Comparison of ENCODE assay signal across 8 cellular contexts in the genomic region with DNA sequence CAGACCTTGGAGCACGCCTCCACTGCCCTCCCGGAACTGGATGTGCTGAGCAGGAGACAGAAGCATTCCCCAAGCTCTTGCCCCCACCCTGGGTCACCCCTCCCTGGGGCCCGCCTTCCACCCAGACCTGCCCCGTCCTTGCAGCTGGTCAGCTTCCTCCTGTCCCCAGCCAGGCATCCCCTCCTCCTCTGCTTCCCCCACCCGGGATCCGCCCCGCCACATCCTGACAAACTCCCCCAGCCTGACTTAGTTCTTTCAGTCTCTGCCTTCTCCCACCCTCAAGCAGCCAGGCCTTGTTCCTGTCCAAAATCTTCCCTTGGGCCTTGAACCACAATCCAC. TPM values are rescaled to one million over a fixed set of nuclear protein-coding genes. Genes with fewer than 3 reads are reported as not detected.
DNase-seq lines count a peak whose midpoint lies in the region; ATAC-seq and TF ChIP-seq lines count a peak whose summit lies in the region.

No MANE protein-coding gene starts in this region.

- H3K4me1 Mint-ChIP-seq in activated T-cell treated with anti-CD3 and anti-CD28 coated beads, Interleukin-2, amount 50 U/mL, for 4 hours (ENCODE audit: low read depth) = peaks cover 10% of the 10 kb centered on the region
- H3K4me1 Mint-ChIP-seq in activated T-helper 2 cell treated with anti-CD3 and anti-CD28 coated beads, Interferon-gamma antibody, Interleukin-2, Interleukin-4, amounts not matched to agents 10 μg/mL and 5 μg/mL and 100 μg/mL, durations not matched to agents 14 hours and 24 hours and 36 hours (ENCODE audit: low read depth) = peaks cover 6% of the 10 kb centered on the region

- H3K9me3 Mint-ChIP-seq in activated T-cell treated with anti-CD3 and anti-CD28 coated beads, Interleukin-2, amount 50 U/mL, for 4 hours = no peaks in the 10 kb centered on the region
- no peaks in the 10 kb centered on the region for H3K9me3 Mint-ChIP-seq in activated T-helper 2 cell treated with anti-CD3 and anti-CD28 coated beads, Interferon-gamma antibody, Interleukin-2, Interleukin-4, amounts not matched to agents 10 μg/mL and 5 μg/mL and 100 μg/mL, durations not matched to agents 14 hours and 24 hours and 36 hours

- peaks cover 0 to 6% (median 0%) of the 10 kb centered on the region in 3 donors for H3K27me3 ChIP-seq in stomach

- 45 to 60% (median 56%) methylated on average over 6 to 7 of the region's 7 CpGs for WGBS in stomach, 5 donors

- no peak for TF ChIP-seq EP300 in stomach (IDR thresholded peaks at IDR 0.05)

- H3K4me1 ChIP-seq in stomach = peaks cover 34 to 53% (median 48%) of the 10 kb centered on the region in 4 donors

- no peaks in the 10 kb centered on the region for H3K9me3 ChIP-seq in stomach

- no peak overlapping the region for H3K27ac Mint-ChIP-seq in activated T-helper 2 cell treated with anti-CD3 and anti-CD28 coated beads, Interferon-gamma antibody, Interleukin-2, Interleukin-4, amounts not matched to agents 10 μg/mL and 5 μg/mL and 100 μg/mL, durations not matched to agents 14 hours and 24 hours and 36 hours

- H3K27me3 Mint-ChIP-seq in activated T-cell treated with anti-CD3 and anti-CD28 coated beads, Interleukin-2, amount 50 U/mL, for 4 hours (ENCODE audit: low read depth) = peaks cover 13% of the 10 kb centered on the region
- peaks cover 11% of the 10 kb centered on the region for H3K27me3 Mint-ChIP-seq in activated T-helper 2 cell treated with anti-CD3 and anti-CD28 coated beads, Interferon-gamma antibody, Interleukin-2, Interleukin-4, amounts not matched to agents 10 μg/mL and 5 μg/mL and 100 μg/mL, durations not matched to agents 14 hours and 24 hours and 36 hours (ENCODE audit: low read depth)

- H3K36me3 ChIP-seq in stomach = peaks cover 0 to 12% (median 4%) of the 10 kb centered on the region in 4 donors

- DNase-seq in activated T-cell treated with anti-CD3 and anti-CD28 coated beads, Interleukin-2, amount 50 U/mL, for 4 hours = no peak
- DNase-seq in activated T-cell treated with anti-CD3 and anti-CD28 coated beads, Interleukin-2, amount 50 U/mL, for 48 hours = no peak
- no peak for DNase-seq in activated T-helper 2 cell treated with anti-CD3 and anti-CD28 coated beads, Interferon-gamma antibody, Interleukin-2, Interleukin-4, amounts not matched to agents 10 μg/mL and 5 μg/mL and 100 μg/mL, durations not matched to agents 14 hours and 24 hours and 36 hours (ENCODE audit: low spot score)
- DNase-seq in islet precursor cell = peak; percentile 86
- no peak for DNase-seq in stomach

- H3K4me3 Mint-ChIP-seq in activated T-cell treated with anti-CD3 and anti-CD28 coated beads, Interleukin-2, amount 50 U/mL, for 4 hours = peak overlapping the region; percentile 27
- H3K4me3 Mint-ChIP-seq in activated T-helper 2 cell treated with anti-CD3 and anti-CD28 coated beads, Interferon-gamma antibody, Interleukin-2, Interleukin-4, amounts not matched to agents 10 μg/mL and 5 μg/mL and 100 μg/mL, durations not matched to agents 14 hours and 24 hours and 36 hours (ENCODE audit: low read depth) = peak overlapping the region; percentile 46

- no peak for ATAC-seq in activated T-cell treated with anti-CD3 and anti-CD28 coated beads, Interleukin-2, amount 50 U/mL, for 4 hours
- ATAC-seq in GM18861 (IDR thresholded peaks at IDR 0.05; ENCODE audit: unreplicated experiment) (no peak), GM19324 (IDR thresholded peaks at IDR 0.05; ENCODE audit: low FRiP score, unreplicated experiment) (no peak), HG03378 (IDR thresholded peaks at IDR 0.05; ENCODE audit: unreplicated experiment) (no peak)

- peak overlapping the region; percentile 75 to 96 (median 94) for H3K27ac ChIP-seq in stomach

- intact Hi-C loops in activated T-helper 2 cell treated with anti-CD3 and anti-CD28 coated beads, Interferon-gamma antibody, Interleukin-2, Interleukin-4, amounts not matched to agents 10 μg/mL and 5 μg/mL and 100 μg/mL, durations not matched to agents 14 hours and 24 hours and 36 hours (cut with micrococcal nuclease) = loop anchor here (5.0 kb wide), 1 partner anchor 34 kb away; a partner anchor contains a TSS
- intact Hi-C loops in stomach (cut with DNase I; ENCODE audit: low total_unique reads) = no loop called here

- peak overlapping the region in 1 of 4 donors; percentile 88 for H3K4me3 ChIP-seq in stomach

- TF ChIP-seq CTCF in stomach (IDR thresholded peaks at IDR 0.05) = no peak

- TF ChIP-seq POLR2A in stomach (IDR thresholded peaks at IDR 0.05) = no peak

- H3K36me3 Mint-ChIP-seq in activated T-cell treated with anti-CD3 and anti-CD28 coated beads, Interleukin-2, amount 50 U/mL, for 4 hours (ENCODE audit: insufficient read depth) = no peaks in the 10 kb centered on the region
- no peaks in the 10 kb centered on the region for H3K36me3 Mint-ChIP-seq in activated T-helper 2 cell treated with anti-CD3 and anti-CD28 coated beads, Interferon-gamma antibody, Interleukin-2, Interleukin-4, amounts not matched to agents 10 μg/mL and 5 μg/mL and 100 μg/mL, durations not matched to agents 14 hours and 24 hours and 36 hours (ENCODE audit: low read depth)

RNA-seq across cellular contexts. Expression of a gene that starts 1.1 kb away (rescaled TPM):
- total RNA-seq in activated T-cell treated with anti-CD3 and anti-CD28 coated beads, Interleukin-2, amount 50 U/mL, for 4 hours = 1 to 10 TPM; 4.0 to 4.8 (median 4.7) TPM
- 9.8 and 11.1 TPM in 2 replicates for total RNA-seq in activated T-helper 2 cell treated with anti-CD3 and anti-CD28 coated beads, Interferon-gamma antibody, Interleukin-2, Interleukin-4, amounts not matched to agents 10 μg/mL and 5 μg/mL and 100 μg/mL, durations not matched to agents 14 hours and 24 hours and 36 hours
- 100 to 1,000 TPM; 105 to 648 (median 400) TPM for total RNA-seq in stomach
- polyA plus RNA-seq in stomach = 100 to 1,000 TPM in 2 of 3 donors, 10 to 100 TPM in 1; 50.3 to 197 (median 147) TPM

RNA-seq across cellular contexts. Expression of a gene that starts 18.2 kb away (rescaled TPM):
- 1 to 10 TPM; 1.0 to 1.6 (median 1.3) TPM for total RNA-seq in activated T-cell treated with anti-CD3 and anti-CD28 coated beads, Interleukin-2, amount 50 U/mL, for 4 hours
- total RNA-seq in activated T-helper 2 cell treated with anti-CD3 and anti-CD28 coated beads, Interferon-gamma antibody, Interleukin-2, Interleukin-4, amounts not matched to agents 10 μg/mL and 5 μg/mL and 100 μg/mL, durations not matched to agents 14 hours and 24 hours and 36 hours = 2.3 and 2.7 TPM in 2 replicates
- 10 to 100 TPM in 2 of 5 donors, 1 to 10 TPM in 3; 2.2 to 13.4 (median 2.5) TPM for total RNA-seq in stomach
- polyA plus RNA-seq in stomach = 1 to 10 TPM; 2.0 to 7.6 (median 5.5) TPM

RNA-seq across cellular contexts. Expression of a gene that starts 34.6 kb away (rescaled TPM):
- 10 to 100 TPM; 41.4 to 52.6 (median 43.3) TPM for total RNA-seq in activated T-cell treated with anti-CD3 and anti-CD28 coated beads, Interleukin-2, amount 50 U/mL, for 4 hours
- total RNA-seq in activated T-helper 2 cell treated with anti-CD3 and anti-CD28 coated beads, Interferon-gamma antibody, Interleukin-2, Interleukin-4, amounts not matched to agents 10 μg/mL and 5 μg/mL and 100 μg/mL, durations not matched to agents 14 hours and 24 hours and 36 hours = 42.9 and 45.0 TPM in 2 replicates
- total RNA-seq in stomach = 100 to 1,000 TPM in 3 of 5 donors, 10 to 100 TPM in 2; 54.9 to 243 (median 151) TPM
- polyA plus RNA-seq in stomach = 10 to 100 TPM; 24.4 to 36.5 (median 28.7) TPM

RNA-seq across cellular contexts. Expression of a gene that starts 38.4 kb away (rescaled TPM):
- total RNA-seq in activated T-cell treated with anti-CD3 and anti-CD28 coated beads, Interleukin-2, amount 50 U/mL, for 4 hours = 10 to 100 TPM in 1 of 3 donors, 1 to 10 TPM in 2; 9.4 to 10.1 (median 9.8) TPM
- total RNA-seq in activated T-helper 2 cell treated with anti-CD3 and anti-CD28 coated beads, Interferon-gamma antibody, Interleukin-2, Interleukin-4, amounts not matched to agents 10 μg/mL and 5 μg/mL and 100 μg/mL, durations not matched to agents 14 hours and 24 hours and 36 hours = 19.0 and 20.9 TPM in 2 replicates
- total RNA-seq in stomach = 10 to 100 TPM in 1 of 5 donors, 1 to 10 TPM in 2, under 1 TPM in 1, not detected in 1; 0.29 to 10.1 (median 5.7) TPM
- 10 to 100 TPM in 2 of 3 donors, 1 to 10 TPM in 1; 8.5 to 13.6 (median 12.3) TPM for polyA plus RNA-seq in stomach

RNA-seq across cellular contexts. Expression of a gene that starts 47.1 kb away (rescaled TPM):
- 1 to 10 TPM; 3.3 to 4.3 (median 3.9) TPM for total RNA-seq in activated T-cell treated with anti-CD3 and anti-CD28 coated beads, Interleukin-2, amount 50 U/mL, for 4 hours
- 16.3 and 17.6 TPM in 2 replicates for total RNA-seq in activated T-helper 2 cell treated with anti-CD3 and anti-CD28 coated beads, Interferon-gamma antibody, Interleukin-2, Interleukin-4, amounts not matched to agents 10 μg/mL and 5 μg/mL and 100 μg/mL, durations not matched to agents 14 hours and 24 hours and 36 hours
- total RNA-seq in stomach = 10 to 100 TPM in 2 of 5 donors, 1 to 10 TPM in 3; 5.2 to 49.6 (median 9.3) TPM
- polyA plus RNA-seq in stomach = 1 to 10 TPM; 4.7 to 9.3 (median 7.1) TPM
